In the genomic region with DNA sequence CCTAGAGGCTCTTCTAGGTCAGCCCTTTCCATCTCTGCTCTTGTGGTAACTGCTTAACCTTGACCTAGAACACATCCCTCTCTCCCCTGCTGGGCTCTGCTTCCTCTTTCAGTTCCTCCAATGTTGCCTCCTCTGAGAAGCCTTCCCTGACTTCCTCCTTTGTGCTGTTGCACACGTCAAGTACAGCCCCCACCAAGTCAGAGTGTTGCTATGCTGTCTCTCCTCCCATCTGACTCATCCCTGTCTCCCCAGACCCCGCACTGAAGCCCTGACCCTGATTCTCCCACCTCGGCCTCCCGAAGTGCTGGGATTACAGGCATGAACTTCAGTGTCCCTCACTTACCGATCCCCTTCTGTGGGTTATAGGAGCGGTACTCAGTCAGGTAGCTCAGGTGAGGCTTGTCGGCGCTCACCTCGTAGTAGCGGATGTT, we compare ENCODE assay signal across 11 cellular contexts. TPM values are rescaled to one million over a fixed set of nuclear protein-coding genes. Genes with fewer than 3 reads are reported as not detected.
DNase-seq lines count a peak whose midpoint lies in the region; ATAC-seq lines count a peak whose summit lies in the region.
"Had no signal": no experiment of that assay in that cellular context is flagged by ENCODE, and none has a peak within 500 bp of the region (broad histone marks: within the 10 kb centered on the region; RNA-seq: fewer than 3 reads in every experiment).

No MANE protein-coding gene starts in this region.

- no peak overlapping the region for H3K4me3 ChIP-seq in SJCRH30
- H3K4me3 ChIP-seq: psoas muscle had no signal

- H3K27ac Mint-ChIP-seq in activated naive CD8-positive, alpha-beta T cell treated with anti-CD3 and anti-CD28 coated beads, Interleukin-2, amount 50 U/mL, for 24 hours, result peak overlapping the region; percentile 23
- H3K27ac Mint-ChIP-seq: activated CD4-positive, alpha-beta T cell treated with anti-CD3 and anti-CD28 coated beads for 36 hours had no signal

- ATAC-seq in GM19043 (IDR thresholded peaks at IDR 0.05; ENCODE audit: low read depth, unreplicated experiment), result peak; percentile 88
- peak; percentile 69 for ATAC-seq in HG03520 (IDR thresholded peaks at IDR 0.05; ENCODE audit: unreplicated experiment)
- no peak for ATAC-seq in activated naive CD8-positive, alpha-beta T cell treated with anti-CD3 and anti-CD28 coated beads, Interleukin-2, amount 50 U/mL, for 24 hours
- ATAC-seq in HG02970 (IDR thresholded peaks at IDR 0.05; ENCODE audit: low FRiP score, unreplicated experiment), result no peak
- ATAC-seq: activated CD4-positive, alpha-beta T cell treated with anti-CD3 and anti-CD28 coated beads for 36 hours had no signal

- H3K4me1 ChIP-seq in SJCRH30, result no peaks in the 10 kb centered on the region
- H3K4me1 ChIP-seq: psoas muscle had no signal

- 0 out of 2 replicates have a peak, but pooled peaks cover 8% of the 10 kb centered on the region for H3K27me3 ChIP-seq in SJCRH30

- peak; percentile 34 for DNase-seq in A172 (ENCODE audit: low spot score)
- no peak for DNase-seq in activated naive CD8-positive, alpha-beta T cell treated with anti-CD3 and anti-CD28 coated beads, Interleukin-2, amount 50 U/mL, for 24 hours
- DNase-seq in SJCRH30, result no peak
- no peak for DNase-seq in putamen (ENCODE audit: low spot score)
- no peak for DNase-seq in DMS114 treated with DMSO at 0.1 percent for 48 hours (lab: John Stamatoyannopoulos, UW; ENCODE audit: unreplicated experiment)
- DNase-seq: activated CD4-positive, alpha-beta T cell treated with anti-CD3 and anti-CD28 coated beads for 36 hours; psoas muscle had no signal

- H3K27me3 Mint-ChIP-seq in activated naive CD8-positive, alpha-beta T cell treated with anti-CD3 and anti-CD28 coated beads, Interleukin-2, amount 50 U/mL, for 24 hours, result no peaks in the 10 kb centered on the region
- H3K27me3 Mint-ChIP-seq: activated CD4-positive, alpha-beta T cell treated with anti-CD3 and anti-CD28 coated beads for 36 hours had no signal

- H3K36me3 ChIP-seq in SJCRH30, result no peaks in the 10 kb centered on the region

- H3K9me3 Mint-ChIP-seq in activated naive CD8-positive, alpha-beta T cell treated with anti-CD3 and anti-CD28 coated beads, Interleukin-2, amount 50 U/mL, for 24 hours, result no peaks in the 10 kb centered on the region

- no peaks in the 10 kb centered on the region for H3K36me3 Mint-ChIP-seq in activated naive CD8-positive, alpha-beta T cell treated with anti-CD3 and anti-CD28 coated beads, Interleukin-2, amount 50 U/mL, for 24 hours (ENCODE audit: low read depth)

- no peak overlapping the region for H3K4me3 Mint-ChIP-seq in activated naive CD8-positive, alpha-beta T cell treated with anti-CD3 and anti-CD28 coated beads, Interleukin-2, amount 50 U/mL, for 24 hours
- H3K4me3 Mint-ChIP-seq: activated CD4-positive, alpha-beta T cell treated with anti-CD3 and anti-CD28 coated beads for 36 hours had no signal

- no peaks in the 10 kb centered on the region for H3K9me3 ChIP-seq in SJCRH30 (replicated peaks)
- H3K9me3 ChIP-seq: psoas muscle had no signal

- H3K27ac ChIP-seq in SJCRH30, result no peak overlapping the region
- H3K27ac ChIP-seq: C4-2B, psoas muscle had no signal

- peaks cover 3% of the 10 kb centered on the region for H3K4me1 Mint-ChIP-seq in activated naive CD8-positive, alpha-beta T cell treated with anti-CD3 and anti-CD28 coated beads, Interleukin-2, amount 50 U/mL, for 24 hours
- H3K4me1 Mint-ChIP-seq: activated CD4-positive, alpha-beta T cell treated with anti-CD3 and anti-CD28 coated beads for 36 hours had no signal

RNA-seq across cellular contexts. Expression of a gene that starts 10.4 kb away (rescaled TPM):
- total RNA-seq in A172 (2014; rRNA removed; shearing (Covaris generic)), result 20.6 and 22.9 TPM in 2 replicates
- 0.22 and 0.30 TPM in 2 replicates for total RNA-seq in SJCRH30 (2014; rRNA removed; shearing (Covaris generic))

Comparison
In these comparisons a context has a peak if more than half of its experiments do, and no peak if none do; other contexts are left out.
1. ATAC-seq: peak in GM19043 (single experiment) and HG03520 (single experiment); none in activated naive CD8-positive, alpha-beta T cell treated with anti-CD3 and anti-CD28 coated beads, Interleukin-2, amount 50 U/mL, for 24 hours (single experiment) and HG02970 (single experiment).
2. RNA of a gene that starts 10.4 kb away (total RNA-seq): 20.6 to 22.9 TPM in A172; 0.22 to 0.30 TPM in SJCRH30; every median in the first group is over 10 times any median in the second.